In genomic region chr7:6256709-6257535, GRCh38 we compare ENCODE assay signal across 8 cellular contexts. TPM values are rescaled to one million over a fixed set of nuclear protein-coding genes. Genes with fewer than 3 reads are reported as not detected.
DNase-seq lines count a peak whose midpoint lies in the region; ATAC-seq and TF ChIP-seq lines count a peak whose summit lies in the region.

No MANE protein-coding gene starts in this region.

- H3K4me1 Mint-ChIP-seq in Calu3 (ENCODE audit: low read depth, unreplicated experiment): peaks cover 34% of the 10 kb centered on the region

- H3K36me3 ChIP-seq in tibial artery: no peaks in the 10 kb centered on the region

- H3K27me3 ChIP-seq in tibial artery: no peaks in the 10 kb centered on the region

- H3K27ac ChIP-seq in VCaP: peak overlapping the region; percentile 76
- H3K27ac ChIP-seq in tibial artery: peak overlapping the region; percentile 64 to 72

- ATAC-seq in GM18868 (IDR thresholded peaks at IDR 0.05; ENCODE audit: unreplicated experiment) (peak; percentile 73), HG03135 (IDR thresholded peaks at IDR 0.05; ENCODE audit: unreplicated experiment) (peak; percentile 63), left ventricle myocardium superior (peak; percentile 83)

- no peaks in the 10 kb centered on the region for H3K27me3 Mint-ChIP-seq in Calu3 (ENCODE audit: unreplicated experiment)

- no peaks in the 10 kb centered on the region for H3K36me3 Mint-ChIP-seq in Calu3 (ENCODE audit: insufficient read depth, unreplicated experiment)

- no peak overlapping the region for H3K4me3 Mint-ChIP-seq in Calu3 (ENCODE audit: low read depth, unreplicated experiment)

- H3K9me3 ChIP-seq in tibial artery: no peaks in the 10 kb centered on the region

- DNase-seq in AG20443 (ENCODE audit: low spot score) (peak; percentile 66), left ventricle myocardium superior (peak; percentile 79), tibial artery (peak; percentile 82 to 90), Calu3 (no peak), SW 1271 (lab: John Stamatoyannopoulos, UW) (no peak)

- CTCF ChIA-PET in Calu3 (lab: Charles Lee): interaction anchor here (1.0 kb wide), 1 partner anchor 10 kb away, joined by 3 read pairs; no protein-coding TSS in a partner anchor

- no peak overlapping the region for H3K27ac Mint-ChIP-seq in Calu3 (ENCODE audit: unreplicated experiment)

- peaks cover 0 to 98% (median 69%) of the 10 kb centered on the region in 4 donors for H3K4me1 ChIP-seq in tibial artery

- H3K9me3 Mint-ChIP-seq in Calu3 (ENCODE audit: low read depth, unreplicated experiment): no peaks in the 10 kb centered on the region

- TF ChIP-seq CTCF in VCaP (conservative IDR thresholded peaks at IDR 0.05): no peak
- TF ChIP-seq CTCF in tibial artery (IDR thresholded peaks at IDR 0.05): no peak
- TF ChIP-seq CTCF in Calu3 (IDR thresholded peaks at IDR 0.05; ENCODE audit: unreplicated experiment): no peak

- intact Hi-C loops in left ventricle myocardium superior (cut with micrococcal nuclease) (no loop called here), tibial artery (cut with DNase I; ENCODE audit: low total_unique reads) (no loop called here), Calu3 (cut with micrococcal nuclease; ENCODE audit: unreplicated experiment) (no loop called here)

- peak overlapping the region in 1 of 2 donors; percentile 11 for H3K4me3 ChIP-seq in tibial artery

- BruUV-seq in Calu3 (replicated peaks; lab: Mats Ljungman, UMichigan): no TSS peak

RNA-seq across cellular contexts. Expression of gene CYTH3, which starts 15.5 kb away (rescaled TPM):
- total RNA-seq in left ventricle myocardium superior: 27.8 TPM
- total RNA-seq in Calu3 (2022): 47.2 and 73.4 TPM in 2 replicates

Comparison
In these comparisons a context has a peak if more than half of its experiments do, and no peak if none do; other contexts are left out.
1. DNase-seq: peak in AG20443 (single experiment), left ventricle myocardium superior (single experiment) and tibial artery (2 of 2); none in Calu3 (single experiment) and SW 1271 (0 of 2).
2. Peak in every context shown above with its lines, with median percentiles within 50 percentile points of each other: ATAC-seq.